Comparison of ENCODE assay signal across 12 cellular contexts in genomic region chr6:163356324-163356723, GRCh38. TPM values are rescaled to one million over a fixed set of nuclear protein-coding genes. Genes with fewer than 3 reads are reported as not detected.
DNase-seq lines count a peak whose midpoint lies in the region; ATAC-seq and TF ChIP-seq lines count a peak whose summit lies in the region.
"Had no signal": no experiment of that assay in that cellular context is flagged by ENCODE, and none has a peak within 500 bp of the region (broad histone marks: within the 10 kb centered on the region; RNA-seq: fewer than 3 reads in every experiment).

No MANE protein-coding gene starts in this region.

- no peak overlapping the region for H3K4me3 ChIP-seq in upper lobe of left lung

- ATAC-seq in upper lobe of left lung (ENCODE audit: low FRiP score in 2 of 2): peak in 1 of 2 donors; percentile 79
- no peak for ATAC-seq in GM18870 (IDR thresholded peaks at IDR 0.05; ENCODE audit: unreplicated experiment)
- no peak for ATAC-seq in GM19452 (IDR thresholded peaks at IDR 0.05; ENCODE audit: unreplicated experiment)

- H3K9me3 Mint-ChIP-seq in activated naive CD4-positive, alpha-beta T cell treated with anti-CD3 and anti-CD28 coated beads for 36 hours: no peaks in the 10 kb centered on the region
- no peaks in the 10 kb centered on the region for H3K9me3 Mint-ChIP-seq in dendritic cell treated with granulocyte-macrophage colony-stimulating factor and Interleukin-4, amounts not matched to agents 40 ng/mL and 50 ng/mL, for 4 days
- no peaks in the 10 kb centered on the region for H3K9me3 Mint-ChIP-seq in activated CD4-positive, alpha-beta memory T cell treated with anti-CD3 and anti-CD28 coated beads for 36 hours
- H3K9me3 Mint-ChIP-seq: activated naive CD8-positive, alpha-beta T cell treated with anti-CD3 and anti-CD28 coated beads for 36 hours had no signal

- H3K4me1 Mint-ChIP-seq in activated naive CD4-positive, alpha-beta T cell treated with anti-CD3 and anti-CD28 coated beads for 36 hours (ENCODE audit: low read depth): no peaks in the 10 kb centered on the region
- peaks cover 12% of the 10 kb centered on the region for H3K4me1 Mint-ChIP-seq in dendritic cell treated with granulocyte-macrophage colony-stimulating factor and Interleukin-4, amounts not matched to agents 40 ng/mL and 50 ng/mL, for 4 days (ENCODE audit: low read depth)
- H3K4me1 Mint-ChIP-seq in activated CD4-positive, alpha-beta memory T cell treated with anti-CD3 and anti-CD28 coated beads for 36 hours (ENCODE audit: low read depth): no peaks in the 10 kb centered on the region
- H3K4me1 Mint-ChIP-seq: activated naive CD8-positive, alpha-beta T cell treated with anti-CD3 and anti-CD28 coated beads for 36 hours had no signal

- 44 to 56% methylated on average over 4 to 13 of the region's 13 CpGs for WGBS in upper lobe of left lung, 2 donors

- H3K36me3 ChIP-seq in upper lobe of left lung: no peaks in the 10 kb centered on the region

- no peaks in the 10 kb centered on the region for H3K36me3 Mint-ChIP-seq in activated naive CD4-positive, alpha-beta T cell treated with anti-CD3 and anti-CD28 coated beads for 36 hours (ENCODE audit: low read depth)
- no peaks in the 10 kb centered on the region for H3K36me3 Mint-ChIP-seq in dendritic cell treated with granulocyte-macrophage colony-stimulating factor and Interleukin-4, amounts not matched to agents 40 ng/mL and 50 ng/mL, for 4 days (ENCODE audit: low read depth)
- no peaks in the 10 kb centered on the region for H3K36me3 Mint-ChIP-seq in activated CD4-positive, alpha-beta memory T cell treated with anti-CD3 and anti-CD28 coated beads for 36 hours
- H3K36me3 Mint-ChIP-seq: activated naive CD8-positive, alpha-beta T cell treated with anti-CD3 and anti-CD28 coated beads for 36 hours had no signal

- no peaks in the 10 kb centered on the region for H3K9me3 ChIP-seq in upper lobe of left lung

- H3K27me3 Mint-ChIP-seq in activated naive CD4-positive, alpha-beta T cell treated with anti-CD3 and anti-CD28 coated beads for 36 hours (ENCODE audit: low read depth): peaks cover 6% of the 10 kb centered on the region
- no peaks in the 10 kb centered on the region for H3K27me3 Mint-ChIP-seq in dendritic cell treated with granulocyte-macrophage colony-stimulating factor and Interleukin-4, amounts not matched to agents 40 ng/mL and 50 ng/mL, for 4 days
- H3K27me3 Mint-ChIP-seq in activated CD4-positive, alpha-beta memory T cell treated with anti-CD3 and anti-CD28 coated beads for 36 hours: peaks cover 7% of the 10 kb centered on the region
- H3K27me3 Mint-ChIP-seq: activated naive CD8-positive, alpha-beta T cell treated with anti-CD3 and anti-CD28 coated beads for 36 hours had no signal

- POLR2A ChIA-PET in activated CD4-positive, alpha-beta memory T cell treated with anti-CD3 and anti-CD28 coated beads for 36 hours (lab: Charles Lee): no interaction called here

- H3K27ac ChIP-seq in upper lobe of left lung: peak overlapping the region; percentile 66 to 77 (median 68)
- H3K27ac ChIP-seq: parathyroid adenoma had no signal

- peaks cover 18 to 28% (median 23%) of the 10 kb centered on the region in 4 donors for H3K4me1 ChIP-seq in upper lobe of left lung

- peak in 1 of 4 donors; percentile 14 for TF ChIP-seq POLR2A in upper lobe of left lung (IDR thresholded peaks at IDR 0.05)

- H3K27me3 ChIP-seq in upper lobe of left lung: no peaks in the 10 kb centered on the region

- no peak overlapping the region for H3K4me3 Mint-ChIP-seq in activated naive CD4-positive, alpha-beta T cell treated with anti-CD3 and anti-CD28 coated beads for 36 hours
- peak overlapping the region; percentile 37 for H3K4me3 Mint-ChIP-seq in dendritic cell treated with granulocyte-macrophage colony-stimulating factor and Interleukin-4, amounts not matched to agents 40 ng/mL and 50 ng/mL, for 4 days
- H3K4me3 Mint-ChIP-seq in activated CD4-positive, alpha-beta memory T cell treated with anti-CD3 and anti-CD28 coated beads for 36 hours: no peak overlapping the region
- H3K4me3 Mint-ChIP-seq: activated naive CD8-positive, alpha-beta T cell treated with anti-CD3 and anti-CD28 coated beads for 36 hours had no signal

- intact Hi-C loops in activated naive CD4-positive, alpha-beta T cell treated with anti-CD3 and anti-CD28 coated beads for 36 hours (cut with micrococcal nuclease): no loop called here
- intact Hi-C loops in dendritic cell treated with granulocyte-macrophage colony-stimulating factor and Interleukin-4, amounts not matched to agents 40 ng/mL and 50 ng/mL, for 4 days (cut with micrococcal nuclease): loop anchor here (5.0 kb wide), 1 partner anchor 1174 kb away; no protein-coding TSS in a partner anchor
- intact Hi-C loops in activated CD4-positive, alpha-beta memory T cell treated with anti-CD3 and anti-CD28 coated beads for 36 hours (cut with micrococcal nuclease): no loop called here

- CTCF ChIA-PET in activated naive CD4-positive, alpha-beta T cell treated with anti-CD3 and anti-CD28 coated beads for 36 hours (lab: Charles Lee): no interaction called here
- CTCF ChIA-PET in activated CD4-positive, alpha-beta memory T cell treated with anti-CD3 and anti-CD28 coated beads for 36 hours (lab: Charles Lee): no interaction called here

- no peak for TF ChIP-seq CTCF in upper lobe of left lung (IDR thresholded peaks at IDR 0.05)

- DNase-seq in activated naive CD4-positive, alpha-beta T cell treated with anti-CD3 and anti-CD28 coated beads for 36 hours: peak; percentile 7
- DNase-seq in activated naive CD4-positive, alpha-beta T cell (lab: John Stamatoyannopoulos, UW): no peak
- peak; percentile 47 to 90 for DNase-seq in lung microvascular endothelial cell (ENCODE audit: low read depth in 2 of 2)
- DNase-seq in upper lobe of left lung: peak; percentile 69 to 77
- no peak for DNase-seq in activated CD4-positive, alpha-beta memory T cell treated with anti-CD3 and anti-CD28 coated beads for 36 hours
- DNase-seq: activated naive CD8-positive, alpha-beta T cell treated with anti-CD3 and anti-CD28 coated beads for 36 hours; NCI-H748 treated with DMSO at 0.1 percent for 48 hours had no signal

- no peak for TF ChIP-seq EP300 in upper lobe of left lung (IDR thresholded peaks at IDR 0.05)

- H3K27ac Mint-ChIP-seq in activated naive CD4-positive, alpha-beta T cell treated with anti-CD3 and anti-CD28 coated beads for 36 hours: no peak overlapping the region
- H3K27ac Mint-ChIP-seq in dendritic cell treated with granulocyte-macrophage colony-stimulating factor and Interleukin-4, amounts not matched to agents 40 ng/mL and 50 ng/mL, for 4 days: no peak overlapping the region
- no peak overlapping the region for H3K27ac Mint-ChIP-seq in activated CD4-positive, alpha-beta memory T cell treated with anti-CD3 and anti-CD28 coated beads for 36 hours
- H3K27ac Mint-ChIP-seq: activated naive CD8-positive, alpha-beta T cell treated with anti-CD3 and anti-CD28 coated beads for 36 hours; B cell had no signal

RNA-seq across cellular contexts. Expression of gene QKI, which starts 58.2 kb away (rescaled TPM):
- total RNA-seq in activated naive CD4-positive, alpha-beta T cell treated with anti-CD3 and anti-CD28 coated beads for 36 hours: 10 to 100 TPM; 34.6 to 38.4 TPM
- 129 and 177 TPM in 2 replicates for total RNA-seq in lung microvascular endothelial cell
- total RNA-seq in upper lobe of left lung: 100 to 1,000 TPM; 181 to 273 (median 226) TPM
- total RNA-seq in activated CD4-positive, alpha-beta memory T cell treated with anti-CD3 and anti-CD28 coated beads for 36 hours: 10 to 100 TPM; 43.9 to 44.2 TPM

Comparison
In these comparisons a context has a peak if more than half of its experiments do, and no peak if none do; other contexts are left out.
1. DNase-seq: peak in activated naive CD4-positive, alpha-beta T cell treated with anti-CD3 and anti-CD28 coated beads for 36 hours (single experiment), lung microvascular endothelial cell (2 of 2) and upper lobe of left lung (2 of 2); none in activated naive CD4-positive, alpha-beta T cell (0 of 4) and activated CD4-positive, alpha-beta memory T cell treated with anti-CD3 and anti-CD28 coated beads for 36 hours (single experiment).